Comparison of ENCODE assay signal across 16 cellular contexts in the genomic region with DNA sequence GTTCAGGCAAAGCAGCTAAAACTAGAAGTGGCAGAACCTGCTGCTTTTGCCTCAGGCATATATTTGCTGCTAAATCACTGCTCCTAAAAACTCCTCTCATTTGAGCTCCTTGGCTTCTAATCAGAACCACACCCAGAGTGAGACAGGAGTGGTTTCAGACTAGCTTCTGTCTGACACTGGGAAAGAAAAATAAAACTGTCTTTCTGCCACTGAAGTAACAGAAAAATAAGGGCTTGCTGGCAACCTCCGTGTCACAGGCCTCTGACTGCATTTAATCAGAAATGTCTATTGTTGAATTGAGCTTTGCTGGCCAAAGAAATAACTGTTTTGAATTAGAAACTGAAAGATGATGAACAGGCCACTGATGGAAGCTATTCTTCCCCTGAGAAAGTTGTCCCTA. TPM values are rescaled to one million over a fixed set of nuclear protein-coding genes. Genes with fewer than 3 reads are reported as not detected.
DNase-seq lines count a peak whose midpoint lies in the region; ATAC-seq, FAIRE-seq and TF ChIP-seq lines count a peak whose summit lies in the region.
"Had no signal": no experiment of that assay in that cellular context is flagged by ENCODE, and none has a peak within 500 bp of the region (broad histone marks: within the 10 kb centered on the region; RNA-seq: fewer than 3 reads in every experiment).

No MANE protein-coding gene starts in this region.

- H3K36me3 Mint-ChIP-seq in chondrocyte (ENCODE audit: low read depth) = no peaks in the 10 kb centered on the region
- H3K36me3 Mint-ChIP-seq: activated naive CD4-positive, alpha-beta T cell treated with anti-CD3 and anti-CD28 coated beads, Interleukin-2, amount 50 U/mL, for 24 hours had no signal

- H3K4me1 Mint-ChIP-seq in chondrocyte (ENCODE audit: low read depth) = peaks cover 35% of the 10 kb centered on the region

- peak; percentile 33 for FAIRE-seq in GM12891 (lab: Jason Lieb, UNC)
- FAIRE-seq: endothelial cell of umbilical vein had no signal

- no peak overlapping the region for H3K4me3 ChIP-seq in left ventricle myocardium inferior
- no peak overlapping the region for H3K4me3 ChIP-seq in gastrocnemius medialis
- H3K4me3 ChIP-seq in spleen = no peak overlapping the region
- H3K4me3 ChIP-seq: ovary had no signal

- H3K4me1 ChIP-seq in left ventricle myocardium inferior (no peaks in the 10 kb centered on the region), gastrocnemius medialis (no peaks in the 10 kb centered on the region), spleen (no peaks in the 10 kb centered on the region)

- no peak for TF ChIP-seq POLR2A in GM12891 (IDR thresholded peaks at IDR 0.05; ENCODE audit: low read depth, low read length)
- no peak for TF ChIP-seq POLR2A in gastrocnemius medialis (IDR thresholded peaks at IDR 0.05)
- TF ChIP-seq POLR2A in spleen (IDR thresholded peaks at IDR 0.05) = no peak

- H3K27me3 ChIP-seq in left ventricle myocardium inferior (ENCODE audit: low read depth) = no peaks in the 10 kb centered on the region
- H3K27me3 ChIP-seq in gastrocnemius medialis = no peaks in the 10 kb centered on the region
- H3K27me3 ChIP-seq in spleen (replicated peaks in 1 of 7) = no peaks in the 10 kb centered on the region
- H3K27me3 ChIP-seq: ovary had no signal

- peak overlapping the region; percentile 75 for H3K27ac ChIP-seq in left ventricle myocardium inferior (replicated peaks)
- H3K27ac ChIP-seq in gastrocnemius medialis = peak overlapping the region; percentile 48 to 61 (median 54)
- H3K27ac ChIP-seq in spleen = peak overlapping the region in 2 of 8 donors; percentile 16 to 18
- H3K27ac ChIP-seq: ovary had no signal

- H3K4me3 Mint-ChIP-seq in chondrocyte (ENCODE audit: unreplicated experiment) = no peak overlapping the region
- H3K4me3 Mint-ChIP-seq: activated naive CD4-positive, alpha-beta T cell treated with anti-CD3 and anti-CD28 coated beads, Interleukin-2, amount 50 U/mL, for 24 hours had no signal

- WGBS in spleen, 5 donors = 53 to 83% (median 69%) methylated on average over 1 of the region's 1 CpG

- H3K27me3 Mint-ChIP-seq in chondrocyte (ENCODE audit: low read depth) = no peaks in the 10 kb centered on the region
- H3K27me3 Mint-ChIP-seq: activated naive CD4-positive, alpha-beta T cell treated with anti-CD3 and anti-CD28 coated beads, Interleukin-2, amount 50 U/mL, for 24 hours had no signal

- peaks cover 14% of the 10 kb centered on the region for H3K9me3 Mint-ChIP-seq in chondrocyte (ENCODE audit: low read depth)
- H3K9me3 Mint-ChIP-seq: activated naive CD4-positive, alpha-beta T cell treated with anti-CD3 and anti-CD28 coated beads, Interleukin-2, amount 50 U/mL, for 24 hours had no signal

- no peak for TF ChIP-seq CTCF in chondrocyte (IDR thresholded peaks at IDR 0.05)
- no peak for TF ChIP-seq CTCF in left ventricle myocardium inferior (IDR thresholded peaks at IDR 0.05; ENCODE audit: borderline replicate concordance)
- no peak for TF ChIP-seq CTCF in gastrocnemius medialis (IDR thresholded peaks at IDR 0.05 in 4 of 5, conservative IDR thresholded peaks at IDR 0.05 in 1 of 5)
- TF ChIP-seq CTCF in spleen (IDR thresholded peaks at IDR 0.05 in 8 of 11, conservative IDR thresholded peaks at IDR 0.05 in 3 of 11) = no peak

- in situ Hi-C loops in gastrocnemius medialis (cut with MboI; ENCODE audit: low sequenced_read_pairs in 4 of 4) = no loop called here

- ATAC-seq in gastrocnemius medialis = peak; percentile 43 to 56
- ATAC-seq in GM19455 (IDR thresholded peaks at IDR 0.05; ENCODE audit: unreplicated experiment) = no peak
- ATAC-seq in HG02571 (IDR thresholded peaks at IDR 0.05; ENCODE audit: unreplicated experiment) = no peak
- ATAC-seq: SK-N-SH treated with all-trans-retinoic acid at 6 μM for 48 hours had no signal

- DNase-seq in GM12891 (ENCODE audit: insufficient read length, low spot score) (no peak), chondrocyte (ENCODE audit: low spot score) (no peak), left ventricle myocardium inferior (no peak), gastrocnemius medialis (peak in 1 of 2 donors; percentile 19), H4 (ENCODE audit: low spot score) (no peak), spleen (no peak)
- DNase-seq: activated CD4-positive, alpha-beta T cell treated with anti-CD3 and anti-CD28 coated beads for 48 hours; activated T-cell treated with anti-CD3 and anti-CD28 coated beads for 4 hours; Karpas-422; NCI-H1694 had no signal

- H3K9me3 ChIP-seq in left ventricle myocardium inferior (replicated peaks) (no peaks in the 10 kb centered on the region), gastrocnemius medialis (no peaks in the 10 kb centered on the region), spleen (no peaks in the 10 kb centered on the region)
- H3K9me3 ChIP-seq: ovary had no signal

- H3K36me3 ChIP-seq in left ventricle myocardium inferior (no peaks in the 10 kb centered on the region), gastrocnemius medialis (no peaks in the 10 kb centered on the region), spleen (no peaks in the 10 kb centered on the region)
- H3K36me3 ChIP-seq: ovary had no signal

- H3K27ac Mint-ChIP-seq in chondrocyte (ENCODE audit: unreplicated experiment) = peak overlapping the region; percentile 75
- H3K27ac Mint-ChIP-seq: activated naive CD4-positive, alpha-beta T cell treated with anti-CD3 and anti-CD28 coated beads, Interleukin-2, amount 50 U/mL, for 24 hours had no signal

- intact Hi-C loops in left ventricle myocardium inferior (cut with micrococcal nuclease) (no loop called here), gastrocnemius medialis (cut with DNase I; ENCODE audit: low total_unique reads) (no loop called here), spleen (cut with DNase I; ENCODE audit: low total_unique reads) (no loop called here)

TF ChIP-seq in GM12891, 5 proteins besides CTCF, POLR2A, EP300 and RAD21:
- TF ChIP-seq POU2F2 (IDR thresholded peaks at IDR 0.05; ENCODE audit: low read depth, low read length) (no peak), PAX5 (IDR thresholded peaks at IDR 0.05; ENCODE audit: insufficient read depth, low read length, severe bottlenecking) (no peak), TAF1 (IDR thresholded peaks at IDR 0.05; ENCODE audit: low read depth, low read length) (no peak), SPI1 (IDR thresholded peaks at IDR 0.05; ENCODE audit: low read depth, low read length) (no peak), POLR2AphosphoS5 (IDR thresholded peaks at IDR 0.05; ENCODE audit: low read depth, low read length) (no peak)

RNA-seq across cellular contexts. Expression of a gene that starts 52.1 kb away (rescaled TPM):
- 20.6 TPM for polyA plus RNA-seq in GM12891 (2012; ENCODE audit: low read depth, missing spikeins)
- 49.7 to 56.1 TPM (median 55.3 TPM) in 3 replicates for total RNA-seq in chondrocyte
- total RNA-seq in left ventricle myocardium inferior = 15.3 TPM
- 10 to 100 TPM in 3 of 4 donors, 1 to 10 TPM in 1; 9.4 to 13.8 (median 13.6) TPM for total RNA-seq in gastrocnemius medialis
- 22.5 and 32.6 TPM in 2 replicates for total RNA-seq in H4 (2014; rRNA removed; shearing (Covaris generic))
- 10 to 100 TPM; 22.6 to 38.5 (median 29.8) TPM for total RNA-seq in spleen
- 10 to 100 TPM; 22.5 to 27.8 (median 24.7) TPM for polyA plus RNA-seq in spleen

Comparison
In these comparisons a context has a peak if more than half of its experiments do, and no peak if none do; other contexts are left out.
1. ATAC-seq: peak in gastrocnemius medialis (2 of 2); none in GM19455 (single experiment) and HG02571 (single experiment).